8 cellular contexts compared by ENCODE assay signal in genomic region chr2:127407091-127407490, GRCh38. TPM values are rescaled to one million over a fixed set of nuclear protein-coding genes. Genes with fewer than 3 reads are reported as not detected.
DNase-seq lines count a peak whose midpoint lies in the region; ATAC-seq and TF ChIP-seq lines count a peak whose summit lies in the region.

No MANE protein-coding gene starts in this region.

- no peaks in the 10 kb centered on the region for H3K9me3 ChIP-seq in RWPE2 (ENCODE audit: severe bottlenecking)
- H3K9me3 ChIP-seq in skeletal muscle tissue (ENCODE audit: control insufficient read depth in 3 of 3, low read length in 3 of 3): no peaks in the 10 kb centered on the region
- no peaks in the 10 kb centered on the region for H3K9me3 ChIP-seq in tibial nerve

- peak overlapping the region in 1 of 3 donors; percentile 8 for H3K9ac ChIP-seq in skeletal muscle tissue (ENCODE audit: low read depth in 1 of 3, low read length in 3 of 3)

- no peaks in the 10 kb centered on the region for H3K27me3 ChIP-seq in RWPE2 (ENCODE audit: insufficient read depth, poor library complexity, severe bottlenecking)
- H3K27me3 ChIP-seq in skeletal muscle tissue (ENCODE audit: control insufficient read depth in 3 of 3, insufficient read depth in 3 of 3, low read length in 3 of 3): no peaks in the 10 kb centered on the region
- no peaks in the 10 kb centered on the region for H3K27me3 ChIP-seq in tibial nerve

- no peaks in the 10 kb centered on the region for H3K36me3 Mint-ChIP-seq in glutamatergic neuron (ENCODE audit: unreplicated experiment)

- H3K36me3 ChIP-seq in RWPE2 (ENCODE audit: low read depth): no peaks in the 10 kb centered on the region
- no peaks in the 10 kb centered on the region for H3K36me3 ChIP-seq in skeletal muscle tissue (ENCODE audit: control insufficient read depth in 3 of 3, insufficient read depth in 3 of 3, low read length in 3 of 3)
- H3K36me3 ChIP-seq in tibial nerve: no peaks in the 10 kb centered on the region

- DNase-seq in GM10248 (ENCODE audit: extremely low spot score) (peak; percentile 4), RWPE2 (ENCODE audit: low spot score) (no peak), glutamatergic neuron (no peak), NCI-H1417 treated with DMSO at 0.1 percent for 48 hours (lab: John Stamatoyannopoulos, UW) (no peak), tibial nerve (ENCODE audit: low spot score in 2 of 2) (no peak)
- DNase-seq in central memory CD4-positive, alpha-beta T cell: no peak

- TF ChIP-seq CTCF in GM10248 (IDR thresholded peaks at IDR 0.05; ENCODE audit: control extremely low read depth, extremely low read depth, low read depth, missing control alignments) (no peak), RWPE2 (IDR thresholded peaks at IDR 0.05; ENCODE audit: poor library complexity, severe bottlenecking) (no peak), glutamatergic neuron (IDR thresholded peaks at IDR 0.05; ENCODE audit: partially characterized antibody, unreplicated experiment) (no peak), tibial nerve (IDR thresholded peaks at IDR 0.05) (no peak)

- H3K9me3 Mint-ChIP-seq in glutamatergic neuron (ENCODE audit: unreplicated experiment): no peaks in the 10 kb centered on the region

- no peak for TF ChIP-seq EP300 in tibial nerve (IDR thresholded peaks at IDR 0.05)

- 92% methylated on average over 9 of the region's 9 CpGs for WGBS in tibial nerve, 2 donors

- H3K4me1 Mint-ChIP-seq in glutamatergic neuron (ENCODE audit: low read depth, unreplicated experiment): peaks cover 3% of the 10 kb centered on the region

- no peaks in the 10 kb centered on the region for H3K27me3 Mint-ChIP-seq in glutamatergic neuron (ENCODE audit: unreplicated experiment)

- H3K4me3 ChIP-seq in RWPE2 (ENCODE audit: severe bottlenecking) (no peak overlapping the region), skeletal muscle tissue (ENCODE audit: low read length in 3 of 3) (peak overlapping the region in 1 of 3 donors; percentile 56), tibial nerve (no peak overlapping the region)

- POLR2A ChIA-PET in GM10248 (lab: Yijun Ruan, JAX): no interaction called here

- no peak for TF ChIP-seq POLR2A in tibial nerve (IDR thresholded peaks at IDR 0.05)

- H3K4me1 ChIP-seq in RWPE2 (ENCODE audit: insufficient read depth, poor library complexity, severe bottlenecking) (peaks cover 29% of the 10 kb centered on the region), skeletal muscle tissue (ENCODE audit: control insufficient read depth in 3 of 3, insufficient read depth in 3 of 3, low read length in 3 of 3) (peaks cover 24 to 35% (median 29%) of the 10 kb centered on the region in 3 donors), tibial nerve (peaks cover 3 to 35% (median 22%) of the 10 kb centered on the region in 4 donors)

- H3K27ac Mint-ChIP-seq in glutamatergic neuron (ENCODE audit: unreplicated experiment): no peak overlapping the region

- peak overlapping the region; percentile 86 for H3K27ac ChIP-seq in RWPE2 (ENCODE audit: poor library complexity, severe bottlenecking)
- peak overlapping the region; percentile 94 for H3K27ac ChIP-seq in skeletal muscle tissue (ENCODE audit: low read depth, low read length)
- H3K27ac ChIP-seq in tibial nerve: peak overlapping the region in 2 of 4 donors; percentile 34 to 92

- ATAC-seq in RWPE2 (ENCODE audit: low read depth): no peak
- ATAC-seq in HG03460 (IDR thresholded peaks at IDR 0.05; ENCODE audit: unreplicated experiment): no peak

- peak overlapping the region; percentile 70 for H3K4me3 Mint-ChIP-seq in glutamatergic neuron (ENCODE audit: unreplicated experiment)

- CTCF ChIA-PET in GM10248 (lab: Yijun Ruan, JAX): interaction anchor here (1.2 kb wide), 1 partner anchor 8 kb away, joined by 3 read pairs; no protein-coding TSS in a partner anchor

RNA-seq across cellular contexts. Expression of gene PROC, which starts 11.1 kb away (rescaled TPM):
- not detected for total RNA-seq in glutamatergic neuron (ENCODE audit: unreplicated experiment)
- not detected for total RNA-seq in skeletal muscle tissue
- total RNA-seq in tibial nerve: not detected

RNA-seq across cellular contexts. Expression of gene MAP3K2, which starts 19.3 kb away (rescaled TPM):
- total RNA-seq in glutamatergic neuron (ENCODE audit: unreplicated experiment): 42.7 TPM
- 21.9 TPM for total RNA-seq in skeletal muscle tissue
- 10 to 100 TPM; 34.2 to 69.5 (median 61.1) TPM for total RNA-seq in tibial nerve
